In genomic region chr12:106855221-106855758, GRCh38 we compare ENCODE assay signal across 1 cellular context.
TF ChIP-seq lines count a peak whose summit lies in the region.

No MANE protein-coding gene starts in this region.

TF ChIP-seq in HepG2, 621 proteins besides CTCF, POLR2A, EP300 and RAD21 (continued from another document and continues in another):
- no peak for TF ChIP-seq BCLAF1 (IDR thresholded peaks at IDR 0.05)
- TF ChIP-seq ZNF773 (CRISPR knock-in tag; IDR thresholded peaks at IDR 0.05; ENCODE audit: borderline replicate concordance) = no peak
- TF ChIP-seq ZNF503 (CRISPR knock-in tag; IDR thresholded peaks at IDR 0.05) = peak; percentile 83
- no peak for TF ChIP-seq ARID3A (IDR thresholded peaks at IDR 0.05; ENCODE audit: low read depth, low read length)
- peak; percentile 68; the same call in 1 of the 2 replicates for TF ChIP-seq ZBTB25 (CRISPR knock-in tag; IDR thresholded peaks at IDR 0.05)
- TF ChIP-seq DNMT1 (CRISPR knock-in tag; IDR thresholded peaks at IDR 0.05) = no peak
- TF ChIP-seq POLR2AphosphoS5 (IDR thresholded peaks at IDR 0.05; ENCODE audit: low read depth, low read length) = no peak
- TF ChIP-seq ZNF512B (CRISPR knock-in tag; IDR thresholded peaks at IDR 0.05; ENCODE audit: borderline replicate concordance) = no peak
- no peak for TF ChIP-seq ZFP91 (CRISPR knock-in tag; IDR thresholded peaks at IDR 0.05; ENCODE audit: borderline replicate concordance)
- no peak for TF ChIP-seq ZNF841 (CRISPR knock-in tag; IDR thresholded peaks at IDR 0.05; ENCODE audit: borderline replicate concordance)
- no peak for TF ChIP-seq ZNF333 (CRISPR knock-in tag; IDR thresholded peaks at IDR 0.05; ENCODE audit: borderline replicate concordance)
- TF ChIP-seq ARID5B (CRISPR knock-in tag; IDR thresholded peaks at IDR 0.05) = peak; percentile 95
- no peak for TF ChIP-seq ZNF136 (CRISPR knock-in tag; IDR thresholded peaks at IDR 0.05; ENCODE audit: low read depth)
- TF ChIP-seq ZNF432 (CRISPR knock-in tag; IDR thresholded peaks at IDR 0.05; ENCODE audit: borderline replicate concordance) = no peak
- no peak for TF ChIP-seq PRMT3 (CRISPR knock-in tag; IDR thresholded peaks at IDR 0.05; ENCODE audit: borderline replicate concordance, low read depth)
- TF ChIP-seq ZSCAN29 (CRISPR knock-in tag; conservative IDR thresholded peaks at IDR 0.05) = peak; percentile 54; the same call in 1 of the 2 replicates
- no peak for TF ChIP-seq ZNF382 (CRISPR knock-in tag; IDR thresholded peaks at IDR 0.05; ENCODE audit: borderline replicate concordance)
- TF ChIP-seq EED (CRISPR knock-in tag; IDR thresholded peaks at IDR 0.05) = no peak
- no peak for TF ChIP-seq MAFK (conservative IDR thresholded peaks at IDR 0.05 in 1 of 2, IDR thresholded peaks at IDR 0.05 in 1 of 2; ENCODE audit: low read length in 2 of 2)
- TF ChIP-seq TCF7 (IDR thresholded peaks at IDR 0.05; ENCODE audit: low read depth) = peak; percentile 92
- TF ChIP-seq PCBP2 (optimal IDR thresholded peaks at IDR 0.05; ENCODE audit: low read depth, low read length, poor library complexity, severe bottlenecking) = no peak
- TF ChIP-seq ZBTB38 (CRISPR knock-in tag; IDR thresholded peaks at IDR 0.05) = no peak
- no peak for TF ChIP-seq MTF2 (CRISPR knock-in tag; IDR thresholded peaks at IDR 0.05; ENCODE audit: borderline replicate concordance)
- no peak for TF ChIP-seq REL (CRISPR knock-in tag; conservative IDR thresholded peaks at IDR 0.05)
- TF ChIP-seq ZNF124 (CRISPR knock-in tag; IDR thresholded peaks at IDR 0.05) = peak; percentile 29; the same call in 1 of the 2 replicates
- TF ChIP-seq ZNF232 (CRISPR knock-in tag; IDR thresholded peaks at IDR 0.05; ENCODE audit: borderline replicate concordance) = no peak
- TF ChIP-seq E2F5 (CRISPR knock-in tag; conservative IDR thresholded peaks at IDR 0.05) = no peak
- TF ChIP-seq CBX2 (IDR thresholded peaks at IDR 0.05; ENCODE audit: low read depth, low read length) = no peak
- no peak for TF ChIP-seq CBX2 (CRISPR knock-in tag; IDR thresholded peaks at IDR 0.05; ENCODE audit: low read depth)
- TF ChIP-seq TERF1 (CRISPR knock-in tag; IDR thresholded peaks at IDR 0.05) = no peak
- 0 out of 2 replicates have a peak, but pooled peaks have one; percentile 18 for TF ChIP-seq ZNF605 (CRISPR knock-in tag; IDR thresholded peaks at IDR 0.05)
- no peak for TF ChIP-seq ZNF574 (CRISPR knock-in tag; IDR thresholded peaks at IDR 0.05)
- TF ChIP-seq MEIS2 (CRISPR knock-in tag; IDR thresholded peaks at IDR 0.05) = no peak
- no peak for TF ChIP-seq THAP7 (CRISPR knock-in tag; IDR thresholded peaks at IDR 0.05)
- no peak for TF ChIP-seq AGO2 (optimal IDR thresholded peaks at IDR 0.05; ENCODE audit: low read depth, low read length)
